9 cellular contexts compared by ENCODE assay signal in genomic region chr11:65786786-65787636, GRCh38. TPM values are rescaled to one million over a fixed set of nuclear protein-coding genes. Genes with fewer than 3 reads are reported as not detected.
DNase-seq lines count a peak whose midpoint lies in the region; ATAC-seq and TF ChIP-seq lines count a peak whose summit lies in the region.
"Had no signal": no experiment of that assay in that cellular context is flagged by ENCODE, and none has a peak within 500 bp of the region (broad histone marks: within the 10 kb centered on the region; RNA-seq: fewer than 3 reads in every experiment).

OVOL1 (plus strand) TSS chr11:65787063; CDS start chr11:65787374, 311 bp downstream.

- H3K36me3 ChIP-seq in neural progenitor cell = no peaks in the 10 kb centered on the region

- peak within 1 kb of the TSS; percentile 75 for H3K4me3 Mint-ChIP-seq in central memory CD8-positive, alpha-beta T cell
- H3K4me3 Mint-ChIP-seq in neural progenitor cell = peak within 1 kb of the TSS; percentile 53

- intact Hi-C loops in posterior vena cava (cut with DNase I) = no loop called here

- H3K4me1 ChIP-seq in neural progenitor cell = peaks cover 15% of the 10 kb centered on the region

- peaks cover 11% of the 10 kb centered on the region for H3F3A ChIP-seq in neural progenitor cell (ENCODE audit: low read depth)

- H3K4me1 Mint-ChIP-seq in central memory CD8-positive, alpha-beta T cell = peaks cover 30% of the 10 kb centered on the region
- peaks cover 10% of the 10 kb centered on the region for H3K4me1 Mint-ChIP-seq in neural progenitor cell

- H3K9me3 Mint-ChIP-seq in central memory CD8-positive, alpha-beta T cell = no peaks in the 10 kb centered on the region
- no peaks in the 10 kb centered on the region for H3K9me3 Mint-ChIP-seq in neural progenitor cell

- no peak for TF ChIP-seq CTCF in neural progenitor cell (IDR thresholded peaks at IDR 0.05)

- peak within 1 kb of the TSS; percentile 17 for H3K27ac Mint-ChIP-seq in central memory CD8-positive, alpha-beta T cell (ENCODE audit: low read depth)
- no peak within 1 kb of the TSS for H3K27ac Mint-ChIP-seq in neural progenitor cell

- H3K27me3 ChIP-seq in neural progenitor cell = peaks cover 94% of the 10 kb centered on the region

- peaks cover 54% of the 10 kb centered on the region for H3K27me3 Mint-ChIP-seq in central memory CD8-positive, alpha-beta T cell
- peaks cover 61% of the 10 kb centered on the region for H3K27me3 Mint-ChIP-seq in neural progenitor cell (ENCODE audit: insufficient read depth, low read depth)

- H3K4me3 ChIP-seq in neural progenitor cell = peak within 1 kb of the TSS; percentile 28

- peaks cover 3% of the 10 kb centered on the region for H3K36me3 Mint-ChIP-seq in central memory CD8-positive, alpha-beta T cell (ENCODE audit: insufficient read depth)
- no peaks in the 10 kb centered on the region for H3K36me3 Mint-ChIP-seq in neural progenitor cell

- DNase-seq in DMS53 (lab: John Stamatoyannopoulos, UW) = peak; percentile 94
- DNase-seq in NCI-H2029 (lab: John Stamatoyannopoulos, UW) = peak; percentile 57
- DNase-seq in central memory CD8-positive, alpha-beta T cell (ENCODE audit: low spot score in 2 of 2) = no peak
- peak; percentile 54 for DNase-seq in neural progenitor cell (ENCODE audit: low spot score)
- no peak for DNase-seq in OCI-M1 (lab: John Stamatoyannopoulos, UW)
- no peak for DNase-seq in posterior vena cava (ENCODE audit: low spot score)
- DNase-seq in substantia nigra (lab: John Stamatoyannopoulos, UW) = no peak

- H3K9ac ChIP-seq in neural progenitor cell = no peak within 1 kb of the TSS

- no peaks in the 10 kb centered on the region for H3K9me3 ChIP-seq in neural progenitor cell (ENCODE audit: low read depth)

- H3K4me2 ChIP-seq in neural progenitor cell = peak within 1 kb of the TSS; percentile 60

- no peak for ATAC-seq in central memory CD8-positive, alpha-beta T cell (replicated peaks; ENCODE audit: extremely low read depth, poor library complexity, severe bottlenecking)
- no peak for ATAC-seq in GM21723 (IDR thresholded peaks at IDR 0.05; ENCODE audit: unreplicated experiment)

- H3K27ac ChIP-seq in neural progenitor cell = no peak within 1 kb of the TSS
- no peak within 1 kb of the TSS for H3K27ac ChIP-seq in substantia nigra (ENCODE audit: low read depth, low read length, poor library complexity, severe bottlenecking)

- no peak within 1 kb of the TSS for H2AFZ ChIP-seq in neural progenitor cell (replicated peaks)

- H4K20me1 ChIP-seq in neural progenitor cell (ENCODE audit: low read depth) = peaks cover 10% of the 10 kb centered on the region

- H3K79me2 ChIP-seq in neural progenitor cell (ENCODE audit: low read depth) = no peaks in the 10 kb centered on the region

RNA-seq across cellular contexts. Expression of gene OVOL1, which starts in this region (rescaled TPM):
- total RNA-seq in neural progenitor cell (ENCODE audit: low replicate concordance) = 0.12 TPM in 1 of 2 replicates, not detected in the other
- total RNA-seq in posterior vena cava = not detected
- total RNA-seq: dermis microvascular lymphatic vessel endothelial cell had no signal

Comparison
In these comparisons a context has a peak if more than half of its experiments do, and no peak if none do; other contexts are left out.
1. Peak in DNase-seq, H3K4me3 ChIP-seq and H3K4me2 ChIP-seq in neural progenitor cell; RNA of the gene not detected or under 1 TPM.
2. DNase-seq: peak in DMS53 (single experiment) and NCI-H2029 (single experiment); none in central memory CD8-positive, alpha-beta T cell (0 of 2), OCI-M1 (single experiment), posterior vena cava (single experiment) and substantia nigra (0 of 49).